26 cellular contexts compared by ENCODE assay signal in the genomic region with DNA sequence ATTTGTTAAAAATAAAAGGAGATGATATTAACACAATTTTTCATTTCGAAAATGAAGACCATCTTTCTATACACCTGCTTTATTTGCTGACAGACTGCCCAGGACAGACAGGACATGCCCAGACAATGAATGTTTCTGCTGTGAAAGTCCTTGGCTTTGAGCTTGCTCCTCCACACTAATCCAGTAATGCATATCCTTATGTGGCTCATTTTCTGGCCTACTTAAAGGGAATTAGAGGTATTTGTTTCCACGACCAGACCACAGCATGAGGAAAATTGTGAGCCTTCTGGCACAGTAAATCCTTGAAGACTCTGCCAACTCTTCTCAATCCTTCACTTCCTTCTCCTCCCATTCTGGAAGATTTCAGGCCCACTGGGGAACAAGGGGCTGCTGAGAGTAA. TPM values are rescaled to one million over a fixed set of nuclear protein-coding genes. Genes with fewer than 3 reads are reported as not detected.
"Had no signal": no experiment of that assay in that cellular context is flagged by ENCODE, and none has a peak within 500 bp of the region (broad histone marks: within the 10 kb centered on the region; RNA-seq: fewer than 3 reads in every experiment).

No MANE protein-coding gene starts in this region.

- DNase-seq: activated CD4-positive, alpha-beta T cell treated with anti-CD3 and anti-CD28 coated beads for 1 hour; activated CD4-positive, alpha-beta T cell treated with anti-CD3 and anti-CD28 coated beads, Interleukin-2, amount 50 U/mL, for 1 hour; activated CD8-positive, alpha-beta T cell treated with anti-CD3 and anti-CD28 coated beads, Interleukin-2, amount 10 ng/mL, durations not matched to agents 7 days and 5 days; activated T-cell treated with anti-CD3 and anti-CD28 coated beads, Interleukin-2, amount 50 U/mL, for 24 hours; cortex of kidney; erythroblast; glutamatergic neuron; left ventricle myocardium superior; ovary; stimulated activated CD4-positive, alpha-beta T cell treated with anti-CD3 and anti-CD28 coated beads, Interleukin-2, amount 100 ng/mL, for 24 hours; stomach had no signal

- H3K36me3 ChIP-seq: ascending aorta, ovary, prostate gland, right atrium auricular region, stomach, suprapubic skin, tibial nerve had no signal

- H3K4me1 ChIP-seq: ascending aorta, prostate gland, right atrium auricular region, stomach, suprapubic skin, tibial nerve had no signal

- ATAC-seq: activated CD8-positive, alpha-beta T cell treated with anti-CD3 and anti-CD28 coated beads, Interleukin-2, amount 10 ng/mL, durations not matched to agents 7 days and 5 days; activated naive CD4-positive, alpha-beta T cell treated with anti-CD3 and anti-CD28 coated beads, Interleukin-2, amount 50 U/mL, for 72 hours; activated T-helper 17 cell treated with anti-CD3 and anti-CD28 coated beads, Interleukin-2, amount 50 U/mL, for 72 hours; left ventricle myocardium superior; natural killer cell treated with Interleukin-12 subunit alpha and Interleukin-12 subunit beta and Interleukin-15 and Interleukin-18, amount 100 ng/mL, for 72 hours; stimulated activated effector memory CD8-positive, alpha-beta T cell treated with anti-CD3 and anti-CD28 coated beads, Interleukin-12 subunit alpha, Interleukin-12 subunit beta, amount 100 ng/mL, for 72 hours had no signal

- H3K9me3 ChIP-seq: ascending aorta, prostate gland, right atrium auricular region, suprapubic skin, tibial nerve had no signal

- H3K27ac ChIP-seq: ascending aorta, hepatocyte, ovary, prostate gland, right atrium auricular region, stomach, suprapubic skin, tibial nerve had no signal

- H2AFZ ChIP-seq: hepatocyte had no signal

- H3K27me3 ChIP-seq: ascending aorta, hepatocyte, ovary, right atrium auricular region, stomach, suprapubic skin, tibial nerve had no signal

- H3K4me3 ChIP-seq: ascending aorta, hepatocyte, ovary, prostate gland, right atrium auricular region, stomach, suprapubic skin, tibial nerve had no signal

- H3K79me2 ChIP-seq: hepatocyte had no signal

- H3K4me2 ChIP-seq: hepatocyte had no signal

RNA-seq across cellular contexts. Expression of gene CCDC70, which starts 25.7 kb away (rescaled TPM):
- total RNA-seq: activated CD8-positive, alpha-beta T cell treated with anti-CD3 and anti-CD28 coated beads, Interleukin-2, amount 10 ng/mL, durations not matched to agents 7 days and 5 days; activated naive CD4-positive, alpha-beta T cell treated with anti-CD3 and anti-CD28 coated beads, Interleukin-2, amount 50 U/mL, for 72 hours; ascending aorta; cerebellum; frontal cortex; hepatocyte; left ventricle myocardium superior; natural killer cell treated with Interleukin-12 subunit alpha and Interleukin-12 subunit beta and Interleukin-15 and Interleukin-18, amount 100 ng/mL, for 72 hours; ovary; right atrium auricular region; skeletal muscle tissue; stomach; suprapubic skin; T-helper 2 cell treated with Interferon-gamma antibody and Interleukin-4, amounts not matched to agents 100 ng/mL and 5 ng/mL, for 36 hours; tibial nerve had no signal
- polyA plus RNA-seq: adipose tissue, hepatocyte, ovary, stomach had no signal

RNA-seq across cellular contexts. Expression of gene TMEM272, which starts 42.5 kb away (rescaled TPM):
- total RNA-seq: ascending aorta; natural killer cell treated with Interleukin-12 subunit alpha and Interleukin-12 subunit beta and Interleukin-15 and Interleukin-18, amount 100 ng/mL, for 72 hours; skeletal muscle tissue; T-helper 2 cell treated with Interferon-gamma antibody and Interleukin-4, amounts not matched to agents 100 ng/mL and 5 ng/mL, for 36 hours; tibial nerve had no signal
